8 cellular contexts compared by ENCODE assay signal in the genomic region with DNA sequence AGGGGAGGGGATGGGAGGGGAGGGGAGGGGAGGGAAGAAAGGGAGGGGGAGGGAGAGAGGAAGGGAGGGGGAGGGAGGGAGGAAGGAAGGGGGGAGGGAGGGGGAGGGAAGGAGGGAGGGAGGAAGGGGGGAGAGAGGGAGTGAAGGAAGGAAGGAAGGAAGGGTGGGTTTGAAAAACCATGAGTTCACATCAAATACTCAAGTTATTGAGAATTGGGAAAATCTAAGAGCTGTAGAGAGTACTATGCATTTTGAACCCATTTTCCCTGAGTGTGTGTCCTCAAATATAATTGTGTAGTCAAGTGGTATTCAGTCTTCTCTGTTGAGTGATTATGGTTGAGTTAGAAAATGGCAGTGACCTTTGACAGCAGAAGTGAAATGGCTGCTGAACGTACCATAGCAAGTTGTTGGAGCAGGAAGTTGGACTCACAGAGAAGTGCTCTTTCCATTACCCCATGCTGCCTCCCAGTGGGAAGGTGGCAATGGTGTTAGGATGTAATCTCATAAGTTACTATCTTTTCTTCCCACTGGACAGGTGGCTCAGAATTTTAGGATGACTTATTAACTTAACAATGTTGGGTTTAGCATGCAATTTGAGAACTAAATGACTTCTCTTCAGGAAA.
DNase-seq lines count a peak whose midpoint lies in the region; ATAC-seq, FAIRE-seq and TF ChIP-seq lines count a peak whose summit lies in the region.

No MANE protein-coding gene starts in this region.

- FAIRE-seq in GM19239 (lab: Jason Lieb, UNC) = peak; percentile 83

- peak; percentile 60 for TF ChIP-seq CTCF in VCaP (conservative IDR thresholded peaks at IDR 0.05)

- no peak for ATAC-seq in HG03039 (IDR thresholded peaks at IDR 0.05; ENCODE audit: unreplicated experiment)

- DNase-seq in DMS53 treated with DMSO at 0.1 percent for 48 hours (lab: John Stamatoyannopoulos, UW; ENCODE audit: unreplicated experiment) (peak; percentile 88), GM19239 (ENCODE audit: insufficient read length, low spot score) (no peak), M059J (ENCODE audit: low read depth) (peak; percentile 74), foreskin melanocyte (peak; percentile 52)
- peak; percentile 8 for DNase-seq in stimulated activated CD4-positive, alpha-beta T cell treated with anti-CD3 and anti-CD28 coated beads, Interleukin-12 subunit alpha, Interleukin-12 subunit beta, amount 100 ng/mL, for 4 hours
- DNase-seq in activated CD4-positive, CD25-positive, alpha-beta regulatory T cell (lab: John Stamatoyannopoulos, UW) = no peak

- no peak overlapping the region for H3K27ac ChIP-seq in VCaP

Comparison
In these comparisons a context has a peak if more than half of its experiments do, and no peak if none do; other contexts are left out.
1. DNase-seq: peak in DMS53 treated with DMSO at 0.1 percent for 48 hours (single experiment), M059J (single experiment), foreskin melanocyte (single experiment) and stimulated activated CD4-positive, alpha-beta T cell treated with anti-CD3 and anti-CD28 coated beads, Interleukin-12 subunit alpha, Interleukin-12 subunit beta, amount 100 ng/mL, for 4 hours (single experiment); none in GM19239 (single experiment) and activated CD4-positive, CD25-positive, alpha-beta regulatory T cell (0 of 4).